In the genomic region with DNA sequence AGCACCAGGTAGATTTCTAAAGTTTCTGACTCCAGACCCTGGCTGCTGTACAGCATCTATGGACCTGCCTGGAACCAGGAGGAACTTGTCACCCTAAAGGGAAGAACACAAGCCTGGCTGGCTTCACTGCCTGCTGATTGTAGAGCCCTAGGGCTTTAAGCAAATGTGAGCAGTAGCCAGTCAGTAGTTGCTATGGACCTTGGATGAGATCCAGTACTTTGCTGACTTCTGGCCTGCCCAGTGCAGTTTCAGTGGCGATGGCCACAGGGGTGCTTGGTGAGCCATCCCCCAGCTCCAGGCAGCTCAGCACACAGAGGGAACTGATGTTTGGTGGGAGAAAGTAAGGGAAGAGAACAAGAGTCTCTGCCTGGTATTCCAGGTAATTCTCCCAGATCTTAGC, we compare ENCODE assay signal across 1 cellular context.
TF ChIP-seq lines count a peak whose summit lies in the region.

No MANE protein-coding gene starts in this region.

TF ChIP-seq in WTC11, 78 proteins besides CTCF, POLR2A, EP300 and RAD21 (continued from another document):
- TF ChIP-seq, protein P1, sequence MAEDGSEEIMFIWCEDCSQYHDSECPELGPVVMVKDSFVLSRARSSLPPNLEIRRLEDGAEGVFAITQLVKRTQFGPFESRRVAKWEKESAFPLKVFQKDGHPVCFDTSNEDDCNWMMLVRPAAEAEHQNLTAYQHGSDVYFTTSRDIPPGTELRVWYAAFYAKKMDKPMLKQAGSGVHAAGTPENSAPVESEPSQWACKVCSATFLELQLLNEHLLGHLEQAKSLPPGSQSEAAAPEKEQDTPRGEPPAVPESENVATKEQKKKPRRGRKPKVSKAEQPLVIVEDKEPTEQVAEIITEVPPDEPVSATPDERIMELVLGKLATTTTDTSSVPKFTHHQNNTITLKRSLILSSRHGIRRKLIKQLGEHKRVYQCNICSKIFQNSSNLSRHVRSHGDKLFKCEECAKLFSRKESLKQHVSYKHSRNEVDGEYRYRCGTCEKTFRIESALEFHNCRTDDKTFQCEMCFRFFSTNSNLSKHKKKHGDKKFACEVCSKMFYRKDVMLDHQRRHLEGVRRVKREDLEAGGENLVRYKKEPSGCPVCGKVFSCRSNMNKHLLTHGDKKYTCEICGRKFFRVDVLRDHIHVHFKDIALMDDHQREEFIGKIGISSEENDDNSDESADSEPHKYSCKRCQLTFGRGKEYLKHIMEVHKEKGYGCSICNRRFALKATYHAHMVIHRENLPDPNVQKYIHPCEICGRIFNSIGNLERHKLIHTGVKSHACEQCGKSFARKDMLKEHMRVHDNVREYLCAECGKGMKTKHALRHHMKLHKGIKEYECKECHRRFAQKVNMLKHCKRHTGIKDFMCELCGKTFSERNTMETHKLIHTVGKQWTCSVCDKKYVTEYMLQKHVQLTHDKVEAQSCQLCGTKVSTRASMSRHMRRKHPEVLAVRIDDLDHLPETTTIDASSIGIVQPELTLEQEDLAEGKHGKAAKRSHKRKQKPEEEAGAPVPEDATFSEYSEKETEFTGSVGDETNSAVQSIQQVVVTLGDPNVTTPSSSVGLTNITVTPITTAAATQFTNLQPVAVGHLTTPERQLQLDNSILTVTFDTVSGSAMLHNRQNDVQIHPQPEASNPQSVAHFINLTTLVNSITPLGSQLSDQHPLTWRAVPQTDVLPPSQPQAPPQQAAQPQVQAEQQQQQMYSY (CRISPR knock-in tag; IDR thresholded peaks at IDR 0.05) = no peak
- TF ChIP-seq NFATC4 (CRISPR knock-in tag; IDR thresholded peaks at IDR 0.05) (no peak), IRF1 (CRISPR knock-in tag; IDR thresholded peaks at IDR 0.05) (no peak)
